Comparison of ENCODE assay signal across 1 cellular context in the genomic region with DNA sequence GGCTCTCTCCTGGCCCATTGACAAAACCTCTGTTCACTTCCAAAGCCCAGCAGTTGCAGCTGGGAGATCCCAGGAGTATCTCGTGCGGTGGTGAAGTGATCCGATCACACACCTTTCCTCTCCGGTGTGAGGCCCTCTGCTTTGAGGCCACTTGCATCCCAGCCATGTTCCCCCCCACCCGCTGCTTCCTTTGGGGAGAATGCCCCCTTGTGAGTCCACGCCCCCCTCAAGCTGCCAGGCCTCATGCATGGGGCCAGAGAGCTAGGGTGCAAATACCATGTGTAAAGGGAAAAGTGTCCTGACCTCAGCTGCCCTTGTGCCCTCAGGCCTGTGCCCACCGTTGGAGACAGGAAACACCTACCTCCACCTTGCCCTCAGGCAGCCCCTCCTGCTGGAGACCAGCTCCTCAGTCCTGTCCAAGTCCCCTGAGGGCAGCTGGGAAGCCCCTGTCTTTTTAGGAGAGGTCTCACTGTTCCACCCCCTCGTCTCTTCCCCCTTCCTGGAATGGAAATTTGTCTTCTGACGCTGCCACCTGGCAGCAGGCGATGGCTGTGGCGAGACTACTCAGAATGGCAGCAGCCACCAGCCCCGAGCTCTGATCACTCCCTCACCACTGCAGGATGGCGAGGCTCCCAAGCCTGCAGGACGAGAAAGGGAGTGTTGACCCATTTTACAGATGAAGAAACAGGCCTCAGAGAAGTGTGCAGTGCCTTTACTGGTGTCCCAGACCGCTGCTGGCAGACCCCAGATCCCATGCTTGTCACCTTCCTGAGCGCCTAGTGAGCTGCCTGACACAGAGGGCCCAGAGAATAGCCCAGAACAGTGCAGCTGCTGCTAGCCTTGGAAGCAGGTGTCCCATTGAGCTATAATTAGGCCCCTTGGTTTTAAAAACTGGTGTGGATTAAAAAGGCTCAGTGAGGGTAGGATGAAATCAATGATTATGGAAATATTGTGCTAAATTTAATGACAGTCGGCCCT.
TF ChIP-seq lines count a peak whose summit lies in the region.

No MANE protein-coding gene starts in this region.

TF ChIP-seq in GM23338, 12 proteins besides CTCF, POLR2A, EP300 and RAD21 (continued from another document):
- TF ChIP-seq, protein P1, sequence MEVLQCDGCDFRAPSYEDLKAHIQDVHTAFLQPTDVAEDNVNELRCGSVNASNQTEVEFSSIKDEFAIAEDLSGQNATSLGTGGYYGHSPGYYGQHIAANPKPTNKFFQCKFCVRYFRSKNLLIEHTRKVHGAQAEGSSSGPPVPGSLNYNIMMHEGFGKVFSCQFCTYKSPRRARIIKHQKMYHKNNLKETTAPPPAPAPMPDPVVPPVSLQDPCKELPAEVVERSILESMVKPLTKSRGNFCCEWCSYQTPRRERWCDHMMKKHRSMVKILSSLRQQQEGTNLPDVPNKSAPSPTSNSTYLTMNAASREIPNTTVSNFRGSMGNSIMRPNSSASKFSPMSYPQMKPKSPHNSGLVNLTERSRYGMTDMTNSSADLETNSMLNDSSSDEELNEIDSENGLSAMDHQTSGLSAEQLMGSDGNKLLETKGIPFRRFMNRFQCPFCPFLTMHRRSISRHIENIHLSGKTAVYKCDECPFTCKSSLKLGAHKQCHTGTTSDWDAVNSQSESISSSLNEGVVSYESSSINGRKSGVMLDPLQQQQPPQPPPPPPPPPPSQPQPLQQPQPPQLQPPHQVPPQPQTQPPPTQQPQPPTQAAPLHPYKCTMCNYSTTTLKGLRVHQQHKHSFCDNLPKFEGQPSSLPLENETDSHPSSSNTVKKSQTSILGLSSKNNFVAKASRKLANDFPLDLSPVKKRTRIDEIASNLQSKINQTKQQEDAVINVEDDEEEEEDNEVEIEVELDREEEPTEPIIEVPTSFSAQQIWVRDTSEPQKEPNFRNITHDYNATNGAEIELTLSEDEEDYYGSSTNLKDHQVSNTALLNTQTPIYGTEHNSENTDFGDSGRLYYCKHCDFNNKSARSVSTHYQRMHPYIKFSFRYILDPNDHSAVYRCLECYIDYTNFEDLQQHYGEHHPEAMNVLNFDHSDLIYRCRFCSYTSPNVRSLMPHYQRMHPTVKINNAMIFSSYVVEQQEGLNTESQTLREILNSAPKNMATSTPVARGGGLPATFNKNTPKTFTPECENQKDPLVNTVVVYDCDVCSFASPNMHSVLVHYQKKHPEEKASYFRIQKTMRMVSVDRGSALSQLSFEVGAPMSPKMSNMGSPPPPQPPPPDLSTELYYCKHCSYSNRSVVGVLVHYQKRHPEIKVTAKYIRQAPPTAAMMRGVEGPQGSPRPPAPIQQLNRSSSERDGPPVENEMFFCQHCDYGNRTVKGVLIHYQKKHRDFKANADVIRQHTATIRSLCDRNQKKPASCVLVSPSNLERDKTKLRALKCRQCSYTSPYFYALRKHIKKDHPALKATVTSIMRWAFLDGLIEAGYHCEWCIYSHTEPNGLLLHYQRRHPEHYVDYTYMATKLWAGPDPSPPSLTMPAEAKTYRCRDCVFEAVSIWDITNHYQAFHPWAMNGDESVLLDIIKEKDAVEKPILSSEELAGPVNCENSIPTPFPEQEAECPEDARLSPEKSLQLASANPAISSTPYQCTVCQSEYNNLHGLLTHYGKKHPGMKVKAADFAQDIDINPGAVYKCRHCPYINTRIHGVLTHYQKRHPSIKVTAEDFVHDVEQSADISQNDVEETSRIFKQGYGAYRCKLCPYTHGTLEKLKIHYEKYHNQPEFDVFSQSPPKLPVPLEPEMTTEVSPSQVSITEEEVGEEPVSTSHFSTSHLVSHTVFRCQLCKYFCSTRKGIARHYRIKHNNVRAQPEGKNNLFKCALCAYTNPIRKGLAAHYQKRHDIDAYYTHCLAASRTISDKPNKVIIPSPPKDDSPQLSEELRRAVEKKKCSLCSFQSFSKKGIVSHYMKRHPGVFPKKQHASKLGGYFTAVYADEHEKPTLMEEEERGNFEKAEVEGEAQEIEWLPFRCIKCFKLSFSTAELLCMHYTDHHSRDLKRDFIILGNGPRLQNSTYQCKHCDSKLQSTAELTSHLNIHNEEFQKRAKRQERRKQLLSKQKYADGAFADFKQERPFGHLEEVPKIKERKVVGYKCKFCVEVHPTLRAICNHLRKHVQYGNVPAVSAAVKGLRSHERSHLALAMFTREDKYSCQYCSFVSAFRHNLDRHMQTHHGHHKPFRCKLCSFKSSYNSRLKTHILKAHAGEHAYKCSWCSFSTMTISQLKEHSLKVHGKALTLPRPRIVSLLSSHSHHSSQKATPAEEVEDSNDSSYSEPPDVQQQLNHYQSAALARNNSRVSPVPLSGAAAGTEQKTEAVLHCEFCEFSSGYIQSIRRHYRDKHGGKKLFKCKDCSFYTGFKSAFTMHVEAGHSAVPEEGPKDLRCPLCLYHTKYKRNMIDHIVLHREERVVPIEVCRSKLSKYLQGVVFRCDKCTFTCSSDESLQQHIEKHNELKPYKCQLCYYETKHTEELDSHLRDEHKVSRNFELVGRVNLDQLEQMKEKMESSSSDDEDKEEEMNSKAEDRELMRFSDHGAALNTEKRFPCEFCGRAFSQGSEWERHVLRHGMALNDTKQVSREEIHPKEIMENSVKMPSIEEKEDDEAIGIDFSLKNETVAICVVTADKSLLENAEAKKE (CRISPR knock-in tag; IDR thresholded peaks at IDR 0.05) = no peak
- TF ChIP-seq, protein P2, sequence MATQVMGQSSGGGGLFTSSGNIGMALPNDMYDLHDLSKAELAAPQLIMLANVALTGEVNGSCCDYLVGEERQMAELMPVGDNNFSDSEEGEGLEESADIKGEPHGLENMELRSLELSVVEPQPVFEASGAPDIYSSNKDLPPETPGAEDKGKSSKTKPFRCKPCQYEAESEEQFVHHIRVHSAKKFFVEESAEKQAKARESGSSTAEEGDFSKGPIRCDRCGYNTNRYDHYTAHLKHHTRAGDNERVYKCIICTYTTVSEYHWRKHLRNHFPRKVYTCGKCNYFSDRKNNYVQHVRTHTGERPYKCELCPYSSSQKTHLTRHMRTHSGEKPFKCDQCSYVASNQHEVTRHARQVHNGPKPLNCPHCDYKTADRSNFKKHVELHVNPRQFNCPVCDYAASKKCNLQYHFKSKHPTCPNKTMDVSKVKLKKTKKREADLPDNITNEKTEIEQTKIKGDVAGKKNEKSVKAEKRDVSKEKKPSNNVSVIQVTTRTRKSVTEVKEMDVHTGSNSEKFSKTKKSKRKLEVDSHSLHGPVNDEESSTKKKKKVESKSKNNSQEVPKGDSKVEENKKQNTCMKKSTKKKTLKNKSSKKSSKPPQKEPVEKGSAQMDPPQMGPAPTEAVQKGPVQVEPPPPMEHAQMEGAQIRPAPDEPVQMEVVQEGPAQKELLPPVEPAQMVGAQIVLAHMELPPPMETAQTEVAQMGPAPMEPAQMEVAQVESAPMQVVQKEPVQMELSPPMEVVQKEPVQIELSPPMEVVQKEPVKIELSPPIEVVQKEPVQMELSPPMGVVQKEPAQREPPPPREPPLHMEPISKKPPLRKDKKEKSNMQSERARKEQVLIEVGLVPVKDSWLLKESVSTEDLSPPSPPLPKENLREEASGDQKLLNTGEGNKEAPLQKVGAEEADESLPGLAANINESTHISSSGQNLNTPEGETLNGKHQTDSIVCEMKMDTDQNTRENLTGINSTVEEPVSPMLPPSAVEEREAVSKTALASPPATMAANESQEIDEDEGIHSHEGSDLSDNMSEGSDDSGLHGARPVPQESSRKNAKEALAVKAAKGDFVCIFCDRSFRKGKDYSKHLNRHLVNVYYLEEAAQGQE (IDR thresholded peaks at IDR 0.05; ENCODE audit: unreplicated experiment) = no peak
- TF ChIP-seq CREB1 (CRISPR knock-in tag; IDR thresholded peaks at IDR 0.05; ENCODE audit: low read depth) (no peak), STAT1 (IDR thresholded peaks at IDR 0.05; ENCODE audit: unreplicated experiment) (no peak), ZNF114 (CRISPR knock-in tag; IDR thresholded peaks at IDR 0.05) (no peak), ZNF331 (CRISPR knock-in tag; IDR thresholded peaks at IDR 0.05; ENCODE audit: low read depth) (no peak)
